ENCODE assay signal across 8 cellular contexts in the genomic region with DNA sequence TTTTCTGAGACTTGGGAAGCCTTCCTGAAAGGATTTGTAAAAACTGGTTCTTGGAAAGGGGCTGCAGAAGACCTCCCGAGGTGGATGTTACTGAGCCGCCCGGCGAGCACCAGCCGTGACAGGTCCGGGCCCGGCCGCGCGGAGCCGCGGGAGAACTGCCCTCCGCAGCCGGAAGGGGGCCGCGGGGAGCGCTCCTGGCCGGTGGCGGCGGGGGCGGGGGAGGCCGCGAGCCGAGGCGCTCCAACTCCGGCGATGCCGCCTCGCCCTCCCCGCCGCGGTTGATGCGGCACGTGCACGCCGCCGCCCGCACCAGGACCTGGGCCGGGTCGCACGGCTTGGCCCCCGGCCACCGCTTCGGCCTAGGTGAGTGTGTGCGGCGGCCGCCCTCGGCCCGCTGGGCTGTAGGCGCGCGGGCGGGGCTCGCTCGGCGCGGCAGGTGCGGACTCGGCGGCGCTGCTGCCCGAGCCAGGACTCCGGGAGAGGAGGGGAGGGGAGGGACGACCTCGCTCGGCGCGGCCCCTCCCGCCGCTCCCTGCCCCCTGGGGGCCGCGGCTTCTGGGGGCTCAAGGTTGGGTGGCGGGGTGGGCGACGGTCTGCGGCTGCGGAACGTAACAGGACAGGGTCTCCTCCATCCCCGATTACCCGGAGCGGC. TPM values are rescaled to one million over a fixed set of nuclear protein-coding genes. Genes with fewer than 3 reads are reported as not detected.
A peak's percentile ranks its signal among the peaks of the same experiment; 100 is the strongest.
DNase-seq lines count a peak whose midpoint lies in the region; ATAC-seq and TF ChIP-seq lines count a peak whose summit lies in the region.

No MANE protein-coding gene starts in this region.

- peak overlapping the region; percentile 86 for H2AFZ ChIP-seq in OCI-LY3 (ENCODE audit: low read depth, low read length)

- peak overlapping the region; percentile 93 to 97 for H3K4me3 Mint-ChIP-seq in CD14-positive monocyte
- H3K4me3 Mint-ChIP-seq in activated T-helper 1 cell treated with anti-CD3 and anti-CD28 coated beads, Interleukin-12 subunit alpha, Interleukin-12 subunit beta, Interleukin-2, Interleukin-4 antibody, amounts not matched to agents 30 ng/mL and 10 ng/mL and 1 ng/mL, durations not matched to agents 14 hours and 24 hours and 36 hours = peak overlapping the region; percentile 98
- H3K4me3 Mint-ChIP-seq in naive thymus-derived CD4-positive, alpha-beta T cell = peak overlapping the region; percentile 82 to 93 (median 88)

- H3K36me3 Mint-ChIP-seq in CD14-positive monocyte = peaks cover 0 to 15% of the 10 kb centered on the region in 2 donors
- peaks cover 40% of the 10 kb centered on the region for H3K36me3 Mint-ChIP-seq in activated T-helper 1 cell treated with anti-CD3 and anti-CD28 coated beads, Interleukin-12 subunit alpha, Interleukin-12 subunit beta, Interleukin-2, Interleukin-4 antibody, amounts not matched to agents 30 ng/mL and 10 ng/mL and 1 ng/mL, durations not matched to agents 14 hours and 24 hours and 36 hours (ENCODE audit: low read depth)
- peaks cover 0 to 19% (median 0%) of the 10 kb centered on the region in 5 donors for H3K36me3 Mint-ChIP-seq in naive thymus-derived CD4-positive, alpha-beta T cell

- H3K4me1 ChIP-seq in OCI-LY3 (ENCODE audit: low read length) (peaks cover 9% of the 10 kb centered on the region), stomach smooth muscle (ENCODE audit: control insufficient read depth, insufficient read depth, low read length) (peaks cover 9% of the 10 kb centered on the region)
- peaks cover 0 to 17% of the 10 kb centered on the region in 2 donors for H3K4me1 ChIP-seq in naive thymus-derived CD4-positive, alpha-beta T cell (ENCODE audit: control insufficient read depth in 2 of 2, insufficient read depth in 2 of 2, low read length in 2 of 2)

- H3K27ac Mint-ChIP-seq in CD14-positive monocyte = peak overlapping the region in 5 of 7 donors; percentile 55 to 84 (median 84)
- peak overlapping the region; percentile 96 for H3K27ac Mint-ChIP-seq in activated T-helper 1 cell treated with anti-CD3 and anti-CD28 coated beads, Interleukin-12 subunit alpha, Interleukin-12 subunit beta, Interleukin-2, Interleukin-4 antibody, amounts not matched to agents 30 ng/mL and 10 ng/mL and 1 ng/mL, durations not matched to agents 14 hours and 24 hours and 36 hours
- H3K27ac Mint-ChIP-seq in naive thymus-derived CD4-positive, alpha-beta T cell = peak overlapping the region in 5 of 9 donors; percentile 42 to 93 (median 84)

- H3K36me3 ChIP-seq in OCI-LY3 (replicated peaks; ENCODE audit: low read depth, low read length) (no peaks in the 10 kb centered on the region), stomach smooth muscle (ENCODE audit: control insufficient read depth in 2 of 2, insufficient read depth in 2 of 2, low read length in 2 of 2) (peaks cover 12 to 15% of the 10 kb centered on the region in 2 donors)
- H3K36me3 ChIP-seq in naive thymus-derived CD4-positive, alpha-beta T cell (ENCODE audit: control insufficient read depth in 2 of 3, insufficient read depth in 3 of 3, low read length in 3 of 3) = no peaks in the 10 kb centered on the region

- H3K4me2 ChIP-seq in OCI-LY3 (ENCODE audit: low read length) = peak overlapping the region; percentile 96

- intact Hi-C loops in CD14-positive monocyte (cut with micrococcal nuclease) = loop anchor here (5.0 to 10.0 kb wide), 4 partner anchors 47 to 264 kb away; no protein-coding TSS in a partner anchor
- intact Hi-C loops in activated T-helper 1 cell treated with anti-CD3 and anti-CD28 coated beads, Interleukin-12 subunit alpha, Interleukin-12 subunit beta, Interleukin-2, Interleukin-4 antibody, amounts not matched to agents 30 ng/mL and 10 ng/mL and 1 ng/mL, durations not matched to agents 14 hours and 24 hours and 36 hours (cut with micrococcal nuclease) = loop anchor here (2.0 to 10.0 kb wide), 8 partner anchors 167 to 781 kb away; a partner anchor contains a TSS
- intact Hi-C loops in naive thymus-derived CD4-positive, alpha-beta T cell (cut with micrococcal nuclease) = loop anchor here (1.0 to 10.0 kb wide), 10 partner anchors 47 to 1701 kb away; a partner anchor contains a TSS

- POLR2A ChIA-PET in naive thymus-derived CD4-positive, alpha-beta T cell (lab: Charles Lee) = no interaction called here

- H3K27me3 ChIP-seq in OCI-LY3 (ENCODE audit: low read depth, low read length) (peaks cover 45% of the 10 kb centered on the region), stomach smooth muscle (ENCODE audit: control insufficient read depth in 1 of 2, insufficient read depth in 2 of 2, low read length in 2 of 2) (no peaks in the 10 kb centered on the region)
- H3K27me3 ChIP-seq in naive thymus-derived CD4-positive, alpha-beta T cell (ENCODE audit: control insufficient read depth in 2 of 2, insufficient read depth in 2 of 2, low read length in 2 of 2) = peaks cover 0 to 3% of the 10 kb centered on the region in 2 donors

- CTCF ChIA-PET in naive thymus-derived CD4-positive, alpha-beta T cell (lab: Charles Lee) = no interaction called here

- H4K20me1 ChIP-seq in OCI-LY3 (ENCODE audit: insufficient read depth, low read length) = no peaks in the 10 kb centered on the region

- peak; percentile 80 for TF ChIP-seq CTCF in CD14-positive monocyte (IDR thresholded peaks at IDR 0.05)
- TF ChIP-seq CTCF in OCI-LY3 (IDR thresholded peaks at IDR 0.05; ENCODE audit: low read depth, low read length) = no peak
- no peak for TF ChIP-seq CTCF in fibroblast of mammary gland (conservative IDR thresholded peaks at IDR 0.05; ENCODE audit: control insufficient read depth, insufficient read depth, low read depth, low read length)

- peaks cover 33% of the 10 kb centered on the region for H3K4me1 Mint-ChIP-seq in CD14-positive monocyte
- peaks cover 55% of the 10 kb centered on the region for H3K4me1 Mint-ChIP-seq in activated T-helper 1 cell treated with anti-CD3 and anti-CD28 coated beads, Interleukin-12 subunit alpha, Interleukin-12 subunit beta, Interleukin-2, Interleukin-4 antibody, amounts not matched to agents 30 ng/mL and 10 ng/mL and 1 ng/mL, durations not matched to agents 14 hours and 24 hours and 36 hours (ENCODE audit: low read depth)
- H3K4me1 Mint-ChIP-seq in naive thymus-derived CD4-positive, alpha-beta T cell = peaks cover 14 to 51% (median 19%) of the 10 kb centered on the region in 7 donors

- H3K27me3 Mint-ChIP-seq in CD14-positive monocyte (ENCODE audit: low read depth in 3 of 3) = peaks cover 34 to 44% (median 35%) of the 10 kb centered on the region in 3 donors
- peaks cover 10% of the 10 kb centered on the region for H3K27me3 Mint-ChIP-seq in activated T-helper 1 cell treated with anti-CD3 and anti-CD28 coated beads, Interleukin-12 subunit alpha, Interleukin-12 subunit beta, Interleukin-2, Interleukin-4 antibody, amounts not matched to agents 30 ng/mL and 10 ng/mL and 1 ng/mL, durations not matched to agents 14 hours and 24 hours and 36 hours (ENCODE audit: insufficient read depth)
- H3K27me3 Mint-ChIP-seq in naive thymus-derived CD4-positive, alpha-beta T cell = peaks cover 11 to 45% (median 19%) of the 10 kb centered on the region in 5 donors

- H3K27ac ChIP-seq in OCI-LY3 (ENCODE audit: low read length) (no peak overlapping the region), stomach smooth muscle (ENCODE audit: low read length) (peak overlapping the region; percentile 89)
- H3K27ac ChIP-seq in naive thymus-derived CD4-positive, alpha-beta T cell (ENCODE audit: low read depth, low read length) = peak overlapping the region; percentile 46

- peaks cover 0 to 17% (median 2%) of the 10 kb centered on the region in 7 donors for H3K9me3 Mint-ChIP-seq in CD14-positive monocyte
- no peaks in the 10 kb centered on the region for H3K9me3 Mint-ChIP-seq in activated T-helper 1 cell treated with anti-CD3 and anti-CD28 coated beads, Interleukin-12 subunit alpha, Interleukin-12 subunit beta, Interleukin-2, Interleukin-4 antibody, amounts not matched to agents 30 ng/mL and 10 ng/mL and 1 ng/mL, durations not matched to agents 14 hours and 24 hours and 36 hours
- no peaks in the 10 kb centered on the region for H3K9me3 Mint-ChIP-seq in naive thymus-derived CD4-positive, alpha-beta T cell

- H3K9me3 ChIP-seq in OCI-LY3 (ENCODE audit: insufficient read depth, low read length) (no peaks in the 10 kb centered on the region), stomach smooth muscle (ENCODE audit: control insufficient read depth in 2 of 2, low read length in 2 of 2) (no peaks in the 10 kb centered on the region)
- no peaks in the 10 kb centered on the region for H3K9me3 ChIP-seq in naive thymus-derived CD4-positive, alpha-beta T cell (ENCODE audit: control insufficient read depth in 2 of 3, low read length in 3 of 3)

- no peaks in the 10 kb centered on the region for H3K79me2 ChIP-seq in OCI-LY3 (ENCODE audit: low read length)

- H3K9ac ChIP-seq in OCI-LY3 (ENCODE audit: low read length) = peak overlapping the region; percentile 67
- H3K9ac ChIP-seq in stomach smooth muscle (ENCODE audit: low read length in 2 of 2) = peak overlapping the region; percentile 84 to 90

- DNase-seq in CD14-positive monocyte (ENCODE audit: low spot score) (peak; percentile 69), fibroblast of mammary gland (ENCODE audit: low read depth) (peak; percentile 50)
- DNase-seq in activated T-helper 1 cell treated with anti-CD3 and anti-CD28 coated beads, Interleukin-12 subunit alpha, Interleukin-12 subunit beta, Interleukin-2, Interleukin-4 antibody, amounts not matched to agents 30 ng/mL and 10 ng/mL and 1 ng/mL, durations not matched to agents 14 hours and 24 hours and 36 hours (ENCODE audit: low spot score) = peak; percentile 72
- DNase-seq in naive thymus-derived CD4-positive, alpha-beta T cell = peak; percentile 25 to 85 (median 58)

- ATAC-seq in GM19043 (IDR thresholded peaks at IDR 0.05; ENCODE audit: low read depth, unreplicated experiment) (peak; percentile 54), HG03342 (IDR thresholded peaks at IDR 0.05; ENCODE audit: unreplicated experiment) (peak; percentile 65)
- ATAC-seq in naive thymus-derived CD4-positive, alpha-beta T cell = peak; percentile 80

- peak overlapping the region; percentile 79 for H3K4me3 ChIP-seq in OCI-LY3 (ENCODE audit: low read length)
- peak overlapping the region; percentile 90 for H3K4me3 ChIP-seq in fibroblast of mammary gland (ENCODE audit: control insufficient read depth, low read depth, low read length)
- H3K4me3 ChIP-seq in naive thymus-derived CD4-positive, alpha-beta T cell (ENCODE audit: low read length) = peak overlapping the region; percentile 69
- H3K4me3 ChIP-seq in stomach smooth muscle (ENCODE audit: low read length in 2 of 2) = peak overlapping the region; percentile 82 to 87

RNA-seq across cellular contexts. Expression of a gene that starts 1.7 kb away (rescaled TPM):
- polyA plus RNA-seq in CD14-positive monocyte = 1 to 10 TPM; 2.0 to 3.7 TPM
- 47.6 and 49.0 TPM in 2 replicates for total RNA-seq in activated T-helper 1 cell treated with anti-CD3 and anti-CD28 coated beads, Interleukin-12 subunit alpha, Interleukin-12 subunit beta, Interleukin-2, Interleukin-4 antibody, amounts not matched to agents 30 ng/mL and 10 ng/mL and 1 ng/mL, durations not matched to agents 14 hours and 24 hours and 36 hours
- 10 to 100 TPM in 2 of 5 experiments, 1 to 10 TPM in 3; 2.5 to 20.5 (median 6.2) TPM for total RNA-seq in naive thymus-derived CD4-positive, alpha-beta T cell
- polyA plus RNA-seq in naive thymus-derived CD4-positive, alpha-beta T cell = 1 to 10 TPM; 1.6 to 4.3 TPM
